11 cellular contexts compared by ENCODE assay signal in the genomic region with DNA sequence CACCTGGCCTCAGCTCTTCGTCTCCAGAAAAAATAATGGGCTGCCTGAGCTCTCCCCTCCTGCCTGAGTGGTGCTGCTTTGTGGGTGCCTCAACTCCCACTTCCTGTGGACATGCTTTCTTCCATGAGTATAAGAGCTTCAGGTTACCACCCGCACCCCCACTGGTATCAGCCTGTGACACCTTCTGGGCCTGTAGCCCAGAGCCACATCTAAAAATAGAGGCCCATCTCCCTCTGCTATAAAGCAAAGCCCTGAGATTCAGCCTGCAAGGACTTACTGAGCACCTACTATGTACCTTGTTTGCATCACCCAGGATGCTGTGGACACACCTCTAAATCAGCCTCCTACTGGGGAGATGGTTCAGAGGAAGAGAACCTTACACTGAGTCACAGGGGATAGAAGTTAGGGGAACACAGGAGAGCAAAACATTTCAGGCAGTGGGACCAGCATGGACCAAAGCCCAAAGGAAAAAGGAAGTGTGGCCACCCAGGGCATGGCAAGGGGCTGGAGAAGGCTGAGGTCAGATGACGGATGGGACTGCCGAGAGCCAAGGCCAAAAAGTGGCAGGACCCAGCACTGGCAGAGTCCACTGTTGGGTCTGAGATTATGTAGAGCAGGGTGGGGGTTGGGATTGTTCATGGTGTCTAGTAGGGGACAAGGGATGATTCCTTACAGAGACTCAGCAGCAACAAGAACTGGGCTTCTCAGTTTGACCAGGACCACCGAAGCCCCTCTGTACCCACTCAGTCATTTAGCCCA.
DNase-seq lines count a peak whose midpoint lies in the region; ATAC-seq and TF ChIP-seq lines count a peak whose summit lies in the region.
"Had no signal": no experiment of that assay in that cellular context is flagged by ENCODE, and none has a peak within 500 bp of the region (broad histone marks: within the 10 kb centered on the region; RNA-seq: fewer than 3 reads in every experiment).

No MANE protein-coding gene starts in this region.

- no peaks in the 10 kb centered on the region for H3K9me3 ChIP-seq in CD4-positive, alpha-beta memory T cell (ENCODE audit: control insufficient read depth in 1 of 2, low read length in 2 of 2)
- H3K9me3 ChIP-seq in fibroblast of lung (ENCODE audit: control insufficient read depth, insufficient read depth, low read depth, low read length) (no peaks in the 10 kb centered on the region), parathyroid adenoma (ENCODE audit: control insufficient read depth, low read length) (no peaks in the 10 kb centered on the region), neural progenitor cell (ENCODE audit: low read depth) (no peaks in the 10 kb centered on the region)

- H3K4me3 Mint-ChIP-seq in CD4-positive, alpha-beta memory T cell, result peak overlapping the region in 1 of 8 donors; percentile 26
- H3K4me3 Mint-ChIP-seq in neural progenitor cell, result no peak overlapping the region

- H3F3A ChIP-seq in neural progenitor cell (ENCODE audit: low read depth), result peaks cover 10% of the 10 kb centered on the region

- H2AFZ ChIP-seq in fibroblast of lung (ENCODE audit: low read length) (no peak overlapping the region), parathyroid adenoma (no peak overlapping the region), neural progenitor cell (replicated peaks) (no peak overlapping the region)

- H3K4me1 ChIP-seq in CD4-positive, alpha-beta memory T cell (ENCODE audit: insufficient read depth, low read length), result peaks cover 51% of the 10 kb centered on the region
- H3K4me1 ChIP-seq in fibroblast of lung (ENCODE audit: control insufficient read depth, extremely low read depth, insufficient read depth, low read length), result peaks cover 9% of the 10 kb centered on the region
- peaks cover 24% of the 10 kb centered on the region for H3K4me1 ChIP-seq in parathyroid adenoma
- H3K4me1 ChIP-seq in neural progenitor cell, result peaks cover 16% of the 10 kb centered on the region

- POLR2A ChIA-PET in CD4-positive, alpha-beta memory T cell (lab: Charles Lee; ENCODE audit: partially characterized antibody), result interaction anchor here (1.0 to 1.6 kb wide), 2 partner anchors 10 to 12 kb away, joined by 4 read pairs; no protein-coding TSS in a partner anchor

- no peak for DNase-seq in CD4-positive, alpha-beta memory T cell
- peak; percentile 67 to 89 for DNase-seq in fibroblast of lung (ENCODE audit: low read depth in 2 of 2)
- no peak for DNase-seq in neural progenitor cell (ENCODE audit: low spot score)
- no peak for DNase-seq in HK-2 (ENCODE audit: unreplicated experiment)
- DNase-seq in effector CD8-positive, alpha-beta T cell (lab: John Stamatoyannopoulos, UW), result no peak
- DNase-seq: kidney glomerular epithelial cell, NCI-H2029 had no signal

- TF ChIP-seq CTCF in fibroblast of lung (conservative IDR thresholded peaks at IDR 0.05 in 1 of 2, IDR thresholded peaks at IDR 0.05 in 1 of 2; ENCODE audit: low read depth in 1 of 2, low read length in 2 of 2) (no peak), parathyroid adenoma (IDR thresholded peaks at IDR 0.05) (no peak), neural progenitor cell (IDR thresholded peaks at IDR 0.05) (no peak)

- H3K27ac Mint-ChIP-seq in CD4-positive, alpha-beta memory T cell, result peak overlapping the region; percentile 50 to 100 (median 91)
- H3K27ac Mint-ChIP-seq in neural progenitor cell, result no peak overlapping the region

- CTCF ChIA-PET in CD4-positive, alpha-beta memory T cell (lab: Charles Lee; ENCODE audit: partially characterized antibody), result interaction anchor here (1.7 kb wide), 1 partner anchor 33 kb away, joined by 7 read pairs; no protein-coding TSS in a partner anchor

- H3K36me3 ChIP-seq in CD4-positive, alpha-beta memory T cell (ENCODE audit: insufficient read depth, low read length), result no peaks in the 10 kb centered on the region
- H3K36me3 ChIP-seq in fibroblast of lung (ENCODE audit: control insufficient read depth, insufficient read depth, low read length), result no peaks in the 10 kb centered on the region
- H3K36me3 ChIP-seq in parathyroid adenoma (ENCODE audit: control insufficient read depth, insufficient read depth, low read length), result no peaks in the 10 kb centered on the region
- no peaks in the 10 kb centered on the region for H3K36me3 ChIP-seq in neural progenitor cell

- intact Hi-C loops in CD4-positive, alpha-beta memory T cell (cut with micrococcal nuclease), result no loop called here

- ATAC-seq in SK-N-SH treated with all-trans-retinoic acid at 6 μM for 48 hours, result peak; percentile 76
- ATAC-seq in GM21529 (IDR thresholded peaks at IDR 0.05; ENCODE audit: unreplicated experiment), result no peak
- ATAC-seq: GM12878 had no signal

- no peak overlapping the region for H3K27ac ChIP-seq in CD4-positive, alpha-beta memory T cell (ENCODE audit: low read depth, low read length)
- no peak overlapping the region for H3K27ac ChIP-seq in fibroblast of lung (ENCODE audit: insufficient read depth, low read length)
- peak overlapping the region; percentile 42 for H3K27ac ChIP-seq in parathyroid adenoma
- no peak overlapping the region for H3K27ac ChIP-seq in neural progenitor cell

- H3K36me3 Mint-ChIP-seq in CD4-positive, alpha-beta memory T cell, result peaks cover 0 to 3% of the 10 kb centered on the region in 2 donors
- H3K36me3 Mint-ChIP-seq in neural progenitor cell, result no peaks in the 10 kb centered on the region

- H3K27me3 ChIP-seq in CD4-positive, alpha-beta memory T cell (ENCODE audit: insufficient read depth, low read length), result no peaks in the 10 kb centered on the region
- H3K27me3 ChIP-seq in fibroblast of lung (ENCODE audit: control insufficient read depth, insufficient read depth, low read length) (no peaks in the 10 kb centered on the region), parathyroid adenoma (ENCODE audit: control insufficient read depth, insufficient read depth, low read length) (no peaks in the 10 kb centered on the region), neural progenitor cell (no peaks in the 10 kb centered on the region)

- no peak overlapping the region for H3K9ac ChIP-seq in fibroblast of lung (ENCODE audit: insufficient read depth, low read length)
- H3K9ac ChIP-seq in parathyroid adenoma, result no peak overlapping the region
- H3K9ac ChIP-seq in neural progenitor cell, result no peak overlapping the region

- no peaks in the 10 kb centered on the region for H3K27me3 Mint-ChIP-seq in CD4-positive, alpha-beta memory T cell
- H3K27me3 Mint-ChIP-seq in neural progenitor cell (ENCODE audit: insufficient read depth, low read depth), result peaks cover 29% of the 10 kb centered on the region

- H3K79me2 ChIP-seq in fibroblast of lung (ENCODE audit: control insufficient read depth, insufficient read depth, low read length) (no peaks in the 10 kb centered on the region), parathyroid adenoma (no peaks in the 10 kb centered on the region), neural progenitor cell (ENCODE audit: low read depth) (no peaks in the 10 kb centered on the region)

- H4K20me1 ChIP-seq in fibroblast of lung (ENCODE audit: control insufficient read depth, extremely low read depth, insufficient read depth, low read length) (no peaks in the 10 kb centered on the region), neural progenitor cell (ENCODE audit: low read depth) (no peaks in the 10 kb centered on the region)

- no peak overlapping the region for H3K4me3 ChIP-seq in CD4-positive, alpha-beta memory T cell (ENCODE audit: low read length in 2 of 2)
- H3K4me3 ChIP-seq in fibroblast of lung (replicated peaks in 1 of 4; ENCODE audit: control extremely low read depth in 1 of 4, insufficient read depth in 1 of 4, low read depth in 3 of 4, low read length in 4 of 4) (no peak overlapping the region), parathyroid adenoma (ENCODE audit: low read depth, low read length) (no peak overlapping the region), neural progenitor cell (no peak overlapping the region)
- H3K4me3 ChIP-seq: GM12878 had no signal

- H3K9me3 Mint-ChIP-seq in CD4-positive, alpha-beta memory T cell, result peaks cover 0 to 3% (median 0%) of the 10 kb centered on the region in 8 donors
- H3K9me3 Mint-ChIP-seq in neural progenitor cell, result no peaks in the 10 kb centered on the region

- H3K4me2 ChIP-seq in fibroblast of lung (ENCODE audit: extremely low read depth, insufficient read depth, low read length) (peak overlapping the region; percentile 10), parathyroid adenoma (ENCODE audit: low read length) (no peak overlapping the region), neural progenitor cell (no peak overlapping the region)

- H3K4me1 Mint-ChIP-seq in CD4-positive, alpha-beta memory T cell, result peaks cover 29 to 59% (median 43%) of the 10 kb centered on the region in 4 donors
- H3K4me1 Mint-ChIP-seq in neural progenitor cell, result peaks cover 30% of the 10 kb centered on the region

TF ChIP-seq in SK-N-SH treated with all-trans-retinoic acid at 6 μM for 48 hours, 23 proteins besides CTCF, POLR2A, EP300 and RAD21 (continues in another document):
- TF ChIP-seq, protein P1, sequence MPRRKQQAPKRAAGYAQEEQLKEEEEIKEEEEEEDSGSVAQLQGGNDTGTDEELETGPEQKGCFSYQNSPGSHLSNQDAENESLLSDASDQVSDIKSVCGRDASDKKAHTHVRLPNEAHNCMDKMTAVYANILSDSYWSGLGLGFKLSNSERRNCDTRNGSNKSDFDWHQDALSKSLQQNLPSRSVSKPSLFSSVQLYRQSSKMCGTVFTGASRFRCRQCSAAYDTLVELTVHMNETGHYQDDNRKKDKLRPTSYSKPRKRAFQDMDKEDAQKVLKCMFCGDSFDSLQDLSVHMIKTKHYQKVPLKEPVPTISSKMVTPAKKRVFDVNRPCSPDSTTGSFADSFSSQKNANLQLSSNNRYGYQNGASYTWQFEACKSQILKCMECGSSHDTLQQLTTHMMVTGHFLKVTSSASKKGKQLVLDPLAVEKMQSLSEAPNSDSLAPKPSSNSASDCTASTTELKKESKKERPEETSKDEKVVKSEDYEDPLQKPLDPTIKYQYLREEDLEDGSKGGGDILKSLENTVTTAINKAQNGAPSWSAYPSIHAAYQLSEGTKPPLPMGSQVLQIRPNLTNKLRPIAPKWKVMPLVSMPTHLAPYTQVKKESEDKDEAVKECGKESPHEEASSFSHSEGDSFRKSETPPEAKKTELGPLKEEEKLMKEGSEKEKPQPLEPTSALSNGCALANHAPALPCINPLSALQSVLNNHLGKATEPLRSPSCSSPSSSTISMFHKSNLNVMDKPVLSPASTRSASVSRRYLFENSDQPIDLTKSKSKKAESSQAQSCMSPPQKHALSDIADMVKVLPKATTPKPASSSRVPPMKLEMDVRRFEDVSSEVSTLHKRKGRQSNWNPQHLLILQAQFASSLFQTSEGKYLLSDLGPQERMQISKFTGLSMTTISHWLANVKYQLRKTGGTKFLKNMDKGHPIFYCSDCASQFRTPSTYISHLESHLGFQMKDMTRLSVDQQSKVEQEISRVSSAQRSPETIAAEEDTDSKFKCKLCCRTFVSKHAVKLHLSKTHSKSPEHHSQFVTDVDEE (CRISPR knock-in tag; IDR thresholded peaks at IDR 0.05), result no peak
- no peak for TF ChIP-seq ARNTL (CRISPR knock-in tag; IDR thresholded peaks at IDR 0.05; ENCODE audit: borderline replicate concordance, low read depth)
- TF ChIP-seq GLIS3 (CRISPR knock-in tag; IDR thresholded peaks at IDR 0.05), result no peak
- TF ChIP-seq PPARA (CRISPR knock-in tag; IDR thresholded peaks at IDR 0.05; ENCODE audit: borderline replicate concordance), result no peak
- TF ChIP-seq ESRRG (CRISPR knock-in tag; IDR thresholded peaks at IDR 0.05), result no peak
- no peak for TF ChIP-seq TCF4 (CRISPR knock-in tag; IDR thresholded peaks at IDR 0.05; ENCODE audit: borderline replicate concordance)

Comparison
In these comparisons a context has a peak if more than half of its experiments do, and no peak if none do; other contexts are left out.
1. DNase-seq: peak in fibroblast of lung (2 of 2); none in CD4-positive, alpha-beta memory T cell (0 of 5), neural progenitor cell (single experiment), HK-2 (single experiment) and effector CD8-positive, alpha-beta T cell (single experiment).